8 cellular contexts compared by ENCODE assay signal in genomic region chr19:42606660-42607351, GRCh38. TPM values are rescaled to one million over a fixed set of nuclear protein-coding genes. Genes with fewer than 3 reads are reported as not detected.
A peak's percentile ranks its signal among the peaks of the same experiment; 100 is the strongest.
DNase-seq lines count a peak whose midpoint lies in the region; ATAC-seq and TF ChIP-seq lines count a peak whose summit lies in the region.

No MANE protein-coding gene starts in this region.

- no peak overlapping the region for H3K14ac ChIP-seq in H9 (ENCODE audit: insufficient read depth, low read length)

- no peaks in the 10 kb centered on the region for H3K36me3 ChIP-seq in CD4-positive, CD25-positive, alpha-beta regulatory T cell (ENCODE audit: control insufficient read depth, insufficient read depth, low read length)

- H3K4me3 ChIP-seq in CD4-positive, CD25-positive, alpha-beta regulatory T cell (ENCODE audit: low read depth, low read length): no peak overlapping the region

- no peak overlapping the region for H3K4ac ChIP-seq in H9 (ENCODE audit: low read depth, low read length)

- H4K91ac ChIP-seq in H9 (ENCODE audit: insufficient read length, low read depth, low read length): no peak overlapping the region

- H3K79me1 ChIP-seq in H9 (ENCODE audit: insufficient read depth, low read depth, low read length, poor library complexity, severe bottlenecking): no peaks in the 10 kb centered on the region

- peaks cover 27% of the 10 kb centered on the region for H3K27me3 Mint-ChIP-seq in CD4-positive, CD25-positive, alpha-beta regulatory T cell
- peaks cover 4% of the 10 kb centered on the region; the same call in 1 of the 2 replicates for H3K27me3 Mint-ChIP-seq in H9 (ENCODE audit: low read depth)

- no peak overlapping the region for H4K8ac ChIP-seq in H9 (replicated peaks; ENCODE audit: insufficient read length, low read depth, low read length)

- DNase-seq in CD4-positive, CD25-positive, alpha-beta regulatory T cell: peak in 2 of 3 donors; percentile 22 to 53
- DNase-seq in H9: peak; percentile 76
- DNase-seq in NOMO-1 treated with DMSO at 0.1 percent for 48 hours (lab: John Stamatoyannopoulos, UW; ENCODE audit: unreplicated experiment): peak; percentile 24
- DNase-seq in activated T-cell treated with anti-CD3 and anti-CD28 coated beads, Interleukin-2, amount 50 U/mL, for 48 hours: peak; percentile 78 to 79
- DNase-seq in globus pallidus (ENCODE audit: low spot score): peak; percentile 29
- DNase-seq in renal cortical epithelial cell (ENCODE audit: low read depth): peak; percentile 6
- no peak for DNase-seq in DMS114 treated with DMSO at 0.1 percent for 48 hours (lab: John Stamatoyannopoulos, UW; ENCODE audit: unreplicated experiment)

- H3K18ac ChIP-seq in H9 (ENCODE audit: insufficient read length, low read depth, low read length): no peak overlapping the region

- no peak overlapping the region for H3K9ac ChIP-seq in H9 (ENCODE audit: extremely low read depth, insufficient read length, low read length)

- no peaks in the 10 kb centered on the region for H3K4me1 ChIP-seq in CD4-positive, CD25-positive, alpha-beta regulatory T cell (ENCODE audit: control insufficient read depth, insufficient read depth, low read length, poor library complexity, severe bottlenecking)
- no peaks in the 10 kb centered on the region for H3K4me1 ChIP-seq in H9 (ENCODE audit: insufficient read depth, low read length)

- no peak overlapping the region for H3K4me3 Mint-ChIP-seq in CD4-positive, CD25-positive, alpha-beta regulatory T cell
- H3K4me3 Mint-ChIP-seq in H9: no peak overlapping the region

- peaks cover 0 to 2% (median 0%) of the 10 kb centered on the region in 7 donors for H3K9me3 Mint-ChIP-seq in CD4-positive, CD25-positive, alpha-beta regulatory T cell
- H3K9me3 Mint-ChIP-seq in H9: peaks cover 29 to 79% of the 10 kb centered on the region in 2 experiments

- H2AK5ac ChIP-seq in H9 (ENCODE audit: insufficient read length, low read length): no peak overlapping the region

- H3K9me3 ChIP-seq in CD4-positive, CD25-positive, alpha-beta regulatory T cell (ENCODE audit: control insufficient read depth in 2 of 2, low read length in 2 of 2): no peaks in the 10 kb centered on the region
- peaks cover 7% of the 10 kb centered on the region for H3K9me3 ChIP-seq in H9 (ENCODE audit: control insufficient read depth, low read depth, low read length)

- no peaks in the 10 kb centered on the region for H4K20me1 ChIP-seq in H9 (ENCODE audit: control insufficient read depth, insufficient read depth, insufficient read length)

- no peak overlapping the region for H2BK20ac ChIP-seq in H9 (ENCODE audit: low read depth, low read length, poor library complexity, severe bottlenecking)

- no peak for ATAC-seq in CD4-positive, CD25-positive, alpha-beta regulatory T cell (ENCODE audit: low read depth in 2 of 2)
- ATAC-seq in HG03139 (IDR thresholded peaks at IDR 0.05; ENCODE audit: unreplicated experiment): no peak

- no peak overlapping the region for H3K27ac Mint-ChIP-seq in CD4-positive, CD25-positive, alpha-beta regulatory T cell
- H3K27ac Mint-ChIP-seq in H9: no peak overlapping the region

- H3K4me1 Mint-ChIP-seq in CD4-positive, CD25-positive, alpha-beta regulatory T cell: peaks cover 0 to 3% (median 0%) of the 10 kb centered on the region in 4 donors
- no peaks in the 10 kb centered on the region for H3K4me1 Mint-ChIP-seq in H9

- no peak overlapping the region for H3T11ph ChIP-seq in H9 (ENCODE audit: low read length)

- H3K79me2 ChIP-seq in H9 (ENCODE audit: insufficient read depth, low read length): no peaks in the 10 kb centered on the region

- no peak overlapping the region for H3K23ac ChIP-seq in H9 (ENCODE audit: insufficient read length, low read depth, low read length)

- no peaks in the 10 kb centered on the region for H3K36me3 Mint-ChIP-seq in CD4-positive, CD25-positive, alpha-beta regulatory T cell
- peaks cover 0 to 3% (median 0%) of the 10 kb centered on the region in 3 experiments; a peak in 1 of 7 replicates for H3K36me3 Mint-ChIP-seq in H9 (ENCODE audit: insufficient read depth in 1 of 3, low read depth in 3 of 3)

- no peak overlapping the region for H2BK120ac ChIP-seq in H9 (ENCODE audit: low read depth, low read length, poor library complexity, severe bottlenecking)

- H3K4me2 ChIP-seq in H9 (ENCODE audit: insufficient read depth, insufficient read length, low read length): no peak overlapping the region

- peaks cover 18% of the 10 kb centered on the region for H3K27me3 ChIP-seq in CD4-positive, CD25-positive, alpha-beta regulatory T cell (ENCODE audit: control insufficient read depth, insufficient read depth, low read length)
- H3K27me3 ChIP-seq in H9 (ENCODE audit: insufficient read depth, low read length): no peaks in the 10 kb centered on the region

- H2BK5ac ChIP-seq in H9 (ENCODE audit: insufficient read length, low read length): no peak overlapping the region

- no peak overlapping the region for H2AFZ ChIP-seq in H9 (ENCODE audit: low read length)

- peak; percentile 83 for TF ChIP-seq CTCF in H9 (conservative IDR thresholded peaks at IDR 0.05)

- H2BK12ac ChIP-seq in H9 (ENCODE audit: insufficient read length, low read depth, low read length): no peak overlapping the region

- no peak overlapping the region for H4K5ac ChIP-seq in H9 (ENCODE audit: insufficient read length, low read depth, low read length)

- no peak overlapping the region for H3K56ac ChIP-seq in H9 (ENCODE audit: insufficient read length, low read depth, low read length)

- no peak overlapping the region for H3K27ac ChIP-seq in CD4-positive, CD25-positive, alpha-beta regulatory T cell (ENCODE audit: insufficient read depth, low read length, poor library complexity, severe bottlenecking)
- H3K27ac ChIP-seq in H9 (ENCODE audit: insufficient read length, low read depth, low read length): no peak overlapping the region

- WGBS in H9 (ENCODE audit: extremely low coverage, insufficient read length, low lambda C conversion rate): no CpG with 5 or more reads among the region's 14 CpGs

- H3K23me2 ChIP-seq in H9 (ENCODE audit: insufficient read length, low read depth, low read length, poor library complexity, severe bottlenecking): no peaks in the 10 kb centered on the region

- H2BK15ac ChIP-seq in H9 (ENCODE audit: low read depth, low read length): no peak overlapping the region

RNA-seq across cellular contexts. Expression of gene CEACAM8, which starts 12.1 kb away (rescaled TPM):
- total RNA-seq in CD4-positive, CD25-positive, alpha-beta regulatory T cell: not detected
- not detected for polyA plus RNA-seq in CD4-positive, CD25-positive, alpha-beta regulatory T cell
- total RNA-seq in H9 (2021): not detected in 2 replicates
- not detected in 2 replicates for total RNA-seq in renal cortical epithelial cell
